Comparison of ENCODE assay signal across 19 cellular contexts in genomic region chr4:107743532-107743931, GRCh38. TPM values are rescaled to one million over a fixed set of nuclear protein-coding genes. Genes with fewer than 3 reads are reported as not detected.
A peak's percentile ranks its signal among the peaks of the same experiment; 100 is the strongest.
DNase-seq lines count a peak whose midpoint lies in the region; ATAC-seq, FAIRE-seq and TF ChIP-seq lines count a peak whose summit lies in the region.
"Had no signal": no experiment of that assay in that cellular context is flagged by ENCODE, and none has a peak within 500 bp of the region (broad histone marks: within the 10 kb centered on the region; RNA-seq: fewer than 3 reads in every experiment).

No MANE protein-coding gene starts in this region.

- intact Hi-C loops in GM12878 (cut with micrococcal nuclease; ENCODE audit: unreplicated experiment): no loop called here
- intact Hi-C loops in activated CD8-positive, alpha-beta T cell treated with anti-CD3 and anti-CD28 coated beads for 36 hours (cut with micrococcal nuclease): no loop called here

- no peak overlapping the region for H2AFZ ChIP-seq in GM12878 (ENCODE audit: control insufficient read depth, low read depth, low read length)

- H3K4me1 Mint-ChIP-seq in activated CD8-positive, alpha-beta T cell treated with anti-CD3 and anti-CD28 coated beads for 36 hours (ENCODE audit: low read depth): peaks cover 3% of the 10 kb centered on the region
- H3K4me1 Mint-ChIP-seq: activated CD4-positive, alpha-beta T cell treated with anti-CD3 and anti-CD28 coated beads, Interleukin-2, amount 10 ng/mL, durations not matched to agents 24 days and 14 days; CD4-positive, CD25-positive, alpha-beta regulatory T cell had no signal

- H3K36me3 ChIP-seq in GM12878 (ENCODE audit: control insufficient read depth in 2 of 2, insufficient read depth in 2 of 2, low read length in 1 of 2): no peaks in the 10 kb centered on the region

- DNase-seq in A549 (ENCODE audit: low read depth in 1 of 2, low spot score in 1 of 2) (no peak), GM12878 (ENCODE audit: low read depth, low spot score) (no peak), NCI-H2227 treated with DMSO at 0.1 percent for 48 hours (lab: John Stamatoyannopoulos, UW) (no peak), GM12892 (ENCODE audit: insufficient read length) (no peak)
- no peak for DNase-seq in activated CD8-positive, alpha-beta T cell treated with anti-CD3 and anti-CD28 coated beads for 36 hours
- DNase-seq: activated CD4-positive, alpha-beta T cell treated with anti-CD3 and anti-CD28 coated beads, Interleukin-2, amount 10 ng/mL, durations not matched to agents 24 days and 14 days; activated naive CD8-positive, alpha-beta T cell treated with anti-CD3 and anti-CD28 coated beads, Interleukin-2, amount 10 ng/mL, durations not matched to agents 7 days and 5 days; activated T-cell treated with anti-CD3 and anti-CD28 coated beads for 4 hours; CD4-positive, CD25-positive, alpha-beta regulatory T cell; DMS79 treated with DMSO at 0.1 percent for 48 hours; left cardiac atrium; MV-4-11; NCI-H2029; nucleus accumbens had no signal

- no peak overlapping the region for H3K4me3 ChIP-seq in A549
- H3K4me3 ChIP-seq in GM12878: no peak overlapping the region

- no peak overlapping the region for H3K27ac Mint-ChIP-seq in activated CD8-positive, alpha-beta T cell treated with anti-CD3 and anti-CD28 coated beads for 36 hours
- H3K27ac Mint-ChIP-seq: activated CD4-positive, alpha-beta T cell treated with anti-CD3 and anti-CD28 coated beads, Interleukin-2, amount 10 ng/mL, durations not matched to agents 24 days and 14 days; activated naive CD8-positive, alpha-beta T cell treated with anti-CD3 and anti-CD28 coated beads, Interleukin-2, amount 10 ng/mL, durations not matched to agents 7 days and 5 days; CD4-positive, CD25-positive, alpha-beta regulatory T cell had no signal

- peak overlapping the region in 1 of 2 experiments; percentile 46; a peak in 2 of 6 replicates for H3K27ac ChIP-seq in A549
- no peak overlapping the region for H3K27ac ChIP-seq in GM12878 (ENCODE audit: control insufficient read depth, insufficient read depth)
- H3K27ac ChIP-seq: RWPE1 had no signal

- no peaks in the 10 kb centered on the region for H3K36me3 Mint-ChIP-seq in activated CD8-positive, alpha-beta T cell treated with anti-CD3 and anti-CD28 coated beads for 36 hours (ENCODE audit: low read depth)
- H3K36me3 Mint-ChIP-seq: activated naive CD8-positive, alpha-beta T cell treated with anti-CD3 and anti-CD28 coated beads, Interleukin-2, amount 10 ng/mL, durations not matched to agents 7 days and 5 days; CD4-positive, CD25-positive, alpha-beta regulatory T cell had no signal

- H3K27me3 ChIP-seq in GM12878 (replicated peaks in 1 of 2; ENCODE audit: control insufficient read depth in 2 of 2, insufficient read depth in 2 of 2, low read length in 1 of 2): no peaks in the 10 kb centered on the region

- TF ChIP-seq POLR2A in A549 (IDR thresholded peaks at IDR 0.05; ENCODE audit: low read length) (no peak), GM12878 (IDR thresholded peaks at IDR 0.05; ENCODE audit: low read depth, low read length) (no peak), GM12892 (IDR thresholded peaks at IDR 0.05; ENCODE audit: low read depth, low read length) (no peak)

- H3K9me3 ChIP-seq in A549 (no peaks in the 10 kb centered on the region), GM12878 (replicated peaks; ENCODE audit: control insufficient read depth, insufficient read depth, low read length) (no peaks in the 10 kb centered on the region; the same call in 2 of the 3 replicates)

- no peaks in the 10 kb centered on the region for H4K20me1 ChIP-seq in GM12878 (ENCODE audit: control insufficient read depth, insufficient read depth)

- no peak overlapping the region for H3K4me2 ChIP-seq in A549
- H3K4me2 ChIP-seq in GM12878 (ENCODE audit: control insufficient read depth, insufficient read depth): no peak overlapping the region

- H3K79me2 ChIP-seq in GM12878 (ENCODE audit: control insufficient read depth, insufficient read depth, low read length): no peaks in the 10 kb centered on the region

- no peaks in the 10 kb centered on the region for H3K4me1 ChIP-seq in A549
- H3K4me1 ChIP-seq in GM12878 (ENCODE audit: control insufficient read depth, insufficient read depth, low read length): no peaks in the 10 kb centered on the region

- no peak overlapping the region for H3K4me3 Mint-ChIP-seq in activated CD8-positive, alpha-beta T cell treated with anti-CD3 and anti-CD28 coated beads for 36 hours
- H3K4me3 Mint-ChIP-seq: activated CD4-positive, alpha-beta T cell treated with anti-CD3 and anti-CD28 coated beads, Interleukin-2, amount 10 ng/mL, durations not matched to agents 24 days and 14 days; activated naive CD8-positive, alpha-beta T cell treated with anti-CD3 and anti-CD28 coated beads, Interleukin-2, amount 10 ng/mL, durations not matched to agents 7 days and 5 days; CD4-positive, CD25-positive, alpha-beta regulatory T cell had no signal

- TF ChIP-seq EP300 in A549 (IDR thresholded peaks at IDR 0.05) (no peak), GM12878 (IDR thresholded peaks at IDR 0.05; ENCODE audit: borderline replicate concordance in 1 of 2, control insufficient read depth in 1 of 2, low read depth in 2 of 2, low read length in 2 of 2) (no peak)

- 16% methylated on average over 1 of the region's 1 CpG for WGBS in A549 (ENCODE audit: missing lambda C conversion rate)
- WGBS in GM12878 (ENCODE audit: insufficient coverage, insufficient replicate concordance, low lambda C conversion rate, missing lambda C conversion rate): 0% methylated on average over 1 of the region's 1 CpG

- peaks cover 9% of the 10 kb centered on the region for H3K27me3 Mint-ChIP-seq in activated CD8-positive, alpha-beta T cell treated with anti-CD3 and anti-CD28 coated beads for 36 hours

- no peaks in the 10 kb centered on the region for H3K9me3 Mint-ChIP-seq in activated CD8-positive, alpha-beta T cell treated with anti-CD3 and anti-CD28 coated beads for 36 hours
- H3K9me3 Mint-ChIP-seq: activated CD4-positive, alpha-beta T cell treated with anti-CD3 and anti-CD28 coated beads, Interleukin-2, amount 10 ng/mL, durations not matched to agents 24 days and 14 days; activated naive CD8-positive, alpha-beta T cell treated with anti-CD3 and anti-CD28 coated beads, Interleukin-2, amount 10 ng/mL, durations not matched to agents 7 days and 5 days had no signal

- no peak for ATAC-seq in A549
- ATAC-seq in GM21360 (IDR thresholded peaks at IDR 0.05; ENCODE audit: unreplicated experiment): peak; percentile 56
- ATAC-seq in HG03196 (IDR thresholded peaks at IDR 0.05; ENCODE audit: unreplicated experiment): peak; percentile 55
- peak; percentile 58 for ATAC-seq in GM12878
- no peak for ATAC-seq in activated CD8-positive, alpha-beta T cell treated with anti-CD3 and anti-CD28 coated beads for 36 hours
- no peak for ATAC-seq in HG03025 (IDR thresholded peaks at IDR 0.05; ENCODE audit: low FRiP score, unreplicated experiment)
- ATAC-seq: left cardiac atrium, sciatic nerve had no signal

- no TSS peak for BruUV-seq in GM12878 (replicated peaks; lab: Mats Ljungman, UMichigan)

- CTCF ChIA-PET in A549 (lab: Yijun Ruan, JAX): no interaction called here
- CTCF ChIA-PET in GM12878 (lab: Yijun Ruan, JAX): no interaction called here
- CTCF ChIA-PET in activated CD8-positive, alpha-beta T cell treated with anti-CD3 and anti-CD28 coated beads for 36 hours (lab: Charles Lee): no interaction called here

- H3K9ac ChIP-seq in GM12878 (ENCODE audit: control insufficient read depth, insufficient read depth, low read length): no peak overlapping the region

- SMC1A ChIA-PET in GM12878 (lab: Charles Lee; ENCODE audit: uncharacterized antibody, unreplicated experiment): no interaction called here

- in situ Hi-C loops in GM12878 (cut with MboI): loop anchor here (25.0 kb wide), 1 partner anchor 706 kb away; the partner anchor contains the start of gene DKK2

- TF ChIP-seq RAD21 in A549 (conservative IDR thresholded peaks at IDR 0.05 in 1 of 2, IDR thresholded peaks at IDR 0.05 in 1 of 2) (no peak), GM12878 (IDR thresholded peaks at IDR 0.05; ENCODE audit: insufficient read depth, low read depth, low read length) (no peak)

- TF ChIP-seq CTCF in A549 (IDR thresholded peaks at IDR 0.05): no peak
- no peak for TF ChIP-seq CTCF in GM12878 (IDR thresholded peaks at IDR 0.05 in 2 of 3, conservative IDR thresholded peaks at IDR 0.05 in 1 of 3; ENCODE audit: control insufficient read depth in 2 of 3, extremely low read depth in 1 of 3, insufficient read depth in 1 of 3, low read depth in 3 of 3, low read length in 3 of 3)
- no peak for TF ChIP-seq CTCF in activated CD8-positive, alpha-beta T cell treated with anti-CD3 and anti-CD28 coated beads for 36 hours (IDR thresholded peaks at IDR 0.05)

- POLR2A ChIA-PET in A549 (lab: Yijun Ruan, JAX): no interaction called here
- POLR2A ChIA-PET in GM12878 (lab: Charles Lee): no interaction called here
- POLR2A ChIA-PET in activated CD8-positive, alpha-beta T cell treated with anti-CD3 and anti-CD28 coated beads for 36 hours (lab: Charles Lee): interaction anchor here (0.6 kb wide), 1 partner anchor 238 kb away, joined by 5 read pairs; no protein-coding TSS in a partner anchor

- RAD21 ChIA-PET in GM12878 (lab: Charles Lee; ENCODE audit: unreplicated experiment): no interaction called here

- FAIRE-seq in A549 (lab: Jason Lieb, UNC): no peak
- no peak for FAIRE-seq in GM12878 (lab: Jason Lieb, UNC)
- FAIRE-seq in GM12892 (lab: Jason Lieb, UNC): no peak

RNA-seq across cellular contexts. Expression of gene PAPSS1, which starts 23.5 kb away (rescaled TPM):
- polyA plus RNA-seq in A549 (2011; rRNA removed) (42.9 and 52.5 TPM in 2 replicates), A549 (2017; fragmentation: RNase III; extraction: RNeasy Plus Mini Kit Qiagen cat#74134 plus additional on column Dnase treatment) (46.1 to 49.0 TPM (median 47.3 TPM) in 3 replicates), GM12878 (2011; rRNA removed) (73.0 and 81.8 TPM in 2 replicates), GM12878 (2014; fragmentation: Illumina TruSeq; extraction: Trizol) (30.3 and 34.5 TPM in 2 replicates), GM12878 (2014; fragmentation: Nextera tagmentation; extraction: Ambion mirVana) (10 to 100 TPM; 29.8 to 35.9 TPM), GM12878 (2014; rRNA removed) (22.8 and 27.3 TPM in 2 replicates), GM12878 (2016; fragmentation: Nextera tagmentation; extraction: Ambion mirVana) (10 to 100 TPM; 35.7 to 39.7 TPM)
- 24.6 and 25.1 TPM in 2 replicates for polyA plus RNA-seq in A549 (2012; cell fraction: cytosol; rRNA removed)
- 19.1 and 27.5 TPM in 2 replicates for polyA plus RNA-seq in A549 (2012; cell fraction: nucleus; rRNA removed)
- polyA minus RNA-seq in A549 (2011; rRNA and poly(A)+ RNA removed): 31.3 and 39.0 TPM in 2 replicates
- 44.1 and 49.5 TPM in 2 replicates for total RNA-seq in GM12878 (2013; cell fraction: nucleolus; rRNA removed)
- total RNA-seq in GM12878 (2014; rRNA removed) (22.6 and 25.9 TPM in 2 replicates), GM12878 (2014; rRNA removed; fragmentation: Illumina TruSeq; extraction: Trizol) (28.3 and 31.0 TPM in 2 replicates), GM12878 (2021) (28.0 and 30.9 TPM in 2 replicates)
- polyA plus RNA-seq in GM12878 (2011; ENCODE audit: low read depth): 19.6 TPM
- 49.0 and 51.5 TPM in 2 replicates for polyA plus RNA-seq in GM12878 (2011; cell fraction: cytosol; rRNA removed)
- 38.8 and 43.8 TPM in 2 replicates for polyA plus RNA-seq in GM12878 (2011; cell fraction: nucleus; rRNA removed)
- polyA plus RNA-seq in GM12878 (2012): 28.0 and 28.5 TPM in 2 replicates
- polyA minus RNA-seq in GM12878 (2011; rRNA and poly(A)+ RNA removed): 69.0 and 112 TPM in 2 replicates
- 18.9 and 23.7 TPM in 2 replicates for polyA minus RNA-seq in GM12878 (2011; cell fraction: cytosol; rRNA and poly(A)+ RNA removed)
- 31.1 and 40.6 TPM in 2 replicates for polyA minus RNA-seq in GM12878 (2011; cell fraction: nucleus; rRNA and poly(A)+ RNA removed)
- 10 to 100 TPM; 29.5 to 31.1 TPM for total RNA-seq in activated CD8-positive, alpha-beta T cell treated with anti-CD3 and anti-CD28 coated beads for 36 hours
- 35.2 TPM for polyA plus RNA-seq in GM12892 (2012; ENCODE audit: missing spikeins)

Comparison
In these comparisons a context has a peak if more than half of its experiments do, and no peak if none do; other contexts are left out.
1. ATAC-seq: peak in GM21360 (single experiment), HG03196 (single experiment) and GM12878 (single experiment); none in A549 (0 of 2), activated CD8-positive, alpha-beta T cell treated with anti-CD3 and anti-CD28 coated beads for 36 hours (single experiment) and HG03025 (single experiment).